Comparison of ENCODE assay signal across 20 cellular contexts in the genomic region with DNA sequence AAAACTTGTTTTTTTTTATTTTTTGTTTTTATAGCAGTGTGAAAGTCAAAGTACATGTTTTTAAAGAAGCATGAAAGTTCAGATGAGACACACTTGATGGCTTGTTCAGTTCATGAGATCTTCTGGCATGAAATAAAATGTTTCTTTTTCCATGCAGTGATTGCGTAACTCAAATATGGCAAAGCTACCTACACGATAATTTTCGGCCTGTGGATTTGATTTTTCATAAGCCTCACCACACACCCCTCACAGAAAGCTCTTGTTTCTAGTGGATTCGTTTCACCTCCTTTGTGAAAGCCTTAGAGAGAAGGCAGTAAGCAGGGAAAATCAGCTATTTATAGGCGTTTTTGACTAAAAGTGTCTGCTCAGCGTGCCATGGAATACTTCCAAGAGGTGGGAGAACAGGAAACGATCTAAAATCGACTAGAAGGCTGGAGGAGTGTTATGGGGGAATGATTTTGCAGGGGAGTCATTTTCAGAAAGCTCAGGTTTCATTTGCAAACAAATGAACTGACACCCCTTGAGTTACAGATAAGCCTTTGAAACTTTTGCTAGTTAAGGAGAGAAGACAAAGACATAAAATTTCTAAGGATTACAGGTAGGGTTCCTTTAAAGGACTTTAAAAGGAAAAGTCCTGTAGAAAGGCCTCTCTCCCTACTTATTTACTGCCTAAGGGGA.
DNase-seq lines count a peak whose midpoint lies in the region; ATAC-seq, FAIRE-seq and TF ChIP-seq lines count a peak whose summit lies in the region.
"Had no signal": no experiment of that assay in that cellular context is flagged by ENCODE, and none has a peak within 500 bp of the region (broad histone marks: within the 10 kb centered on the region; RNA-seq: fewer than 3 reads in every experiment).

No MANE protein-coding gene starts in this region.

- no peaks in the 10 kb centered on the region for H3K36me3 Mint-ChIP-seq in mesothelial cell of epicardium
- H3K36me3 Mint-ChIP-seq: CD4-positive, alpha-beta memory T cell had no signal

- no peaks in the 10 kb centered on the region for H3K27me3 Mint-ChIP-seq in mesothelial cell of epicardium (ENCODE audit: low read depth)

- peak; percentile 93 for FAIRE-seq in urothelium cell line (lab: Jason Lieb, UNC)
- FAIRE-seq: GM12878 had no signal

- in situ Hi-C loops in astrocyte of the spinal cord (cut with HindIII; ENCODE audit: low sequenced_read_pairs) = no loop called here

- no peak overlapping the region for H3K4me3 Mint-ChIP-seq in mesothelial cell of epicardium
- H3K4me3 Mint-ChIP-seq: CD4-positive, alpha-beta memory T cell; HFFc6 had no signal

- ATAC-seq in HG02970 (IDR thresholded peaks at IDR 0.05; ENCODE audit: low FRiP score, unreplicated experiment) (no peak), HG02678 (IDR thresholded peaks at IDR 0.05; ENCODE audit: unreplicated experiment) (no peak)
- ATAC-seq: GM12878 had no signal

- H3K4me1 Mint-ChIP-seq in mesothelial cell of epicardium = peaks cover 27% of the 10 kb centered on the region
- H3K4me1 Mint-ChIP-seq: CD4-positive, alpha-beta memory T cell had no signal

- no peaks in the 10 kb centered on the region for H3K9me3 Mint-ChIP-seq in mesothelial cell of epicardium
- H3K9me3 Mint-ChIP-seq: CD4-positive, alpha-beta memory T cell; HFFc6 had no signal

- peak overlapping the region; percentile 75 for H3K27ac Mint-ChIP-seq in mesothelial cell of epicardium
- H3K27ac Mint-ChIP-seq: CD4-positive, alpha-beta memory T cell; HFFc6 had no signal

- H3K4me3 ChIP-seq in astrocyte of the spinal cord (ENCODE audit: low read depth, low read length) = no peak overlapping the region
- H3K4me3 ChIP-seq: GM12878, SJCRH30, upper lobe of left lung had no signal

- DNase-seq in NCI-H524 treated with DMSO at 0.1 percent for 48 hours (lab: John Stamatoyannopoulos, UW) (peak; percentile 33), NCI-H524 (lab: John Stamatoyannopoulos, UW) (no peak), astrocyte of the spinal cord (ENCODE audit: low read depth, low spot score) (peak; percentile 13), mesothelial cell of epicardium (ENCODE audit: low spot score in 2 of 2, unreplicated experiment in 2 of 2) (no peak), urothelium cell line (ENCODE audit: low spot score) (no peak), NCI-H1694 (lab: John Stamatoyannopoulos, UW) (no peak)
- DNase-seq: activated CD4-positive, alpha-beta T cell treated with anti-CD3 and anti-CD28 coated beads for 4 hours; activated CD8-positive, alpha-beta memory T cell treated with anti-CD3 and anti-CD28 coated beads, Interleukin-2, amount 50 U/mL, for 48 hours; activated naive CD4-positive, alpha-beta T cell treated with anti-CD3 and anti-CD28 coated beads, Interleukin-2, amount 50 U/mL, for 16 hours; CD4-positive, alpha-beta memory T cell; central memory CD4-positive, alpha-beta T cell; HFFc6; NCI-H2227 treated with DMSO at 0.1 percent for 48 hours; SJCRH30; stimulated activated CD4-positive, alpha-beta T cell treated with anti-CD3 and anti-CD28 coated beads, Interleukin-4, amount 100 ng/mL, for 24 hours; T-helper 9 cell; upper lobe of left lung had no signal

- no peak for TF ChIP-seq CTCF in astrocyte of the spinal cord (IDR thresholded peaks at IDR 0.05; ENCODE audit: low read depth, low read length)
- no peak for TF ChIP-seq CTCF in mesothelial cell of epicardium (IDR thresholded peaks at IDR 0.05; ENCODE audit: unreplicated experiment)

Comparison
In these comparisons a context has a peak if more than half of its experiments do, and no peak if none do; other contexts are left out.
1. DNase-seq: peak in NCI-H524 treated with DMSO at 0.1 percent for 48 hours (single experiment) and astrocyte of the spinal cord (single experiment); none in NCI-H524 (0 of 2), mesothelial cell of epicardium (0 of 2), urothelium cell line (single experiment) and NCI-H1694 (single experiment).